3 cellular contexts compared by ENCODE assay signal in the genomic region with DNA sequence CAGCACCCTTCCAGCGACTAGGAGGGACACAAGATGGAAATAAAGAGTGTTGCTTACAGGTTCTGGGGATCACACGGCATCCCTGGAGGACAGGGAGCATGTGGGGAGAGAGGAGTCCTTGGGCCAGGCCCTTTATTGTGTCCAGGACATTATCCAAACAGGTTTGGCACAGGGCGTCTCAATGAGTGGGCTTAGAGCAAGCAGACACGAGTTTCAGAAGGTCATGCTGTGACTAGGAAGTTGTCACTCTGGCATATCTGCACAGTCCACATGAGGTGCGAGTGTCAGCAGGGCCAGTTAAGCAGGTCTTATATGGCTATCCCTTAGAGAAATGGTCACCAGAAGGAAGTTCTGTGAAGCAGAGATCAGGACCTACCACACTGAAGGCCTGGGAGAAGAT.
TF ChIP-seq lines count a peak whose summit lies in the region.

No MANE protein-coding gene starts in this region.

TF ChIP-seq in SK-N-SH, 30 proteins besides CTCF, POLR2A, EP300 and RAD21:
- TF ChIP-seq MAX (IDR thresholded peaks at IDR 0.05; ENCODE audit: low read depth) (no peak), NFIC (IDR thresholded peaks at IDR 0.05; ENCODE audit: borderline replicate concordance) (no peak), TCF12 (IDR thresholded peaks at IDR 0.05) (no peak)

TF ChIP-seq in SK-N-SH treated with all-trans-retinoic acid at 6 μM for 48 hours, 23 proteins besides CTCF, POLR2A, EP300 and RAD21:
- no peak for TF ChIP-seq RARB (CRISPR knock-in tag; IDR thresholded peaks at IDR 0.05)
- TF ChIP-seq PPARA (CRISPR knock-in tag; IDR thresholded peaks at IDR 0.05; ENCODE audit: borderline replicate concordance) = no peak
- no peak for TF ChIP-seq ZNF8 (CRISPR knock-in tag; IDR thresholded peaks at IDR 0.05)
- no peak for TF ChIP-seq ZFP30 (CRISPR knock-in tag; IDR thresholded peaks at IDR 0.05)
- TF ChIP-seq ZNF565 (CRISPR knock-in tag; conservative IDR thresholded peaks at IDR 0.05; ENCODE audit: low read depth) = no peak
- TF ChIP-seq ESRRG (CRISPR knock-in tag; IDR thresholded peaks at IDR 0.05) = no peak
- TF ChIP-seq TCF4 (CRISPR knock-in tag; IDR thresholded peaks at IDR 0.05; ENCODE audit: borderline replicate concordance) = no peak
- TF ChIP-seq TSHZ2 (CRISPR knock-in tag; IDR thresholded peaks at IDR 0.05) = no peak
- TF ChIP-seq BACH2 (CRISPR knock-in tag; IDR thresholded peaks at IDR 0.05; ENCODE audit: borderline replicate concordance) = no peak
- no peak for TF ChIP-seq CSDC2 (CRISPR knock-in tag; IDR thresholded peaks at IDR 0.05)
- TF ChIP-seq, protein P1, sequence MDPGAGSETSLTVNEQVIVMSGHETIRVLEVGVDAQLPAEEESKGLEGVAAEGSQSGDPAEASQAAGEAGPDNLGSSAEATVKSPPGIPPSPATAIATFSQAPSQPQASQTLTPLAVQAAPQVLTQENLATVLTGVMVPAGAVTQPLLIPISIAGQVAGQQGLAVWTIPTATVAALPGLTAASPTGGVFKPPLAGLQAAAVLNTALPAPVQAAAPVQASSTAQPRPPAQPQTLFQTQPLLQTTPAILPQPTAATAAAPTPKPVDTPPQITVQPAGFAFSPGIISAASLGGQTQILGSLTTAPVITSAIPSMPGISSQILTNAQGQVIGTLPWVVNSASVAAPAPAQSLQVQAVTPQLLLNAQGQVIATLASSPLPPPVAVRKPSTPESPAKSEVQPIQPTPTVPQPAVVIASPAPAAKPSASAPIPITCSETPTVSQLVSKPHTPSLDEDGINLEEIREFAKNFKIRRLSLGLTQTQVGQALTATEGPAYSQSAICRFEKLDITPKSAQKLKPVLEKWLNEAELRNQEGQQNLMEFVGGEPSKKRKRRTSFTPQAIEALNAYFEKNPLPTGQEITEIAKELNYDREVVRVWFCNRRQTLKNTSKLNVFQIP (CRISPR knock-in tag; IDR thresholded peaks at IDR 0.05; ENCODE audit: borderline replicate concordance, low read depth) = no peak
- TF ChIP-seq ARNTL (CRISPR knock-in tag; IDR thresholded peaks at IDR 0.05; ENCODE audit: borderline replicate concordance, low read depth) = no peak
- no peak for TF ChIP-seq ISL1 (CRISPR knock-in tag; IDR thresholded peaks at IDR 0.05)
- TF ChIP-seq ZNF70 (CRISPR knock-in tag; IDR thresholded peaks at IDR 0.05) = no peak
- TF ChIP-seq OSR1 (CRISPR knock-in tag; IDR thresholded peaks at IDR 0.05) = no peak
- TF ChIP-seq ZFP3 (CRISPR knock-in tag; IDR thresholded peaks at IDR 0.05) = no peak
- no peak for TF ChIP-seq CSRNP3 (CRISPR knock-in tag; IDR thresholded peaks at IDR 0.05)

TF ChIP-seq in endothelial cell of umbilical vein, 7 proteins besides CTCF, POLR2A, EP300 and RAD21:
- TF ChIP-seq JUN (IDR thresholded peaks at IDR 0.05; ENCODE audit: borderline replicate concordance, insufficient read depth, insufficient read length, low read depth) (no peak), POLR2AphosphoS5 (IDR thresholded peaks at IDR 0.05; ENCODE audit: insufficient read depth, low read depth, low read length) (no peak), GATA2 (IDR thresholded peaks at IDR 0.05; ENCODE audit: insufficient read depth, insufficient read length, low read depth, low read length) (no peak), MAX (IDR thresholded peaks at IDR 0.05; ENCODE audit: insufficient read depth, insufficient read length) (no peak), EZH2 (IDR thresholded peaks at IDR 0.05; ENCODE audit: borderline replicate concordance, low read depth, low read length, severe bottlenecking) (no peak), FOS (IDR thresholded peaks at IDR 0.05; ENCODE audit: borderline replicate concordance, insufficient read depth, low read length) (no peak), MYC (IDR thresholded peaks at IDR 0.05; ENCODE audit: low read depth, low read length) (no peak)
